10 cellular contexts compared by ENCODE assay signal in the genomic region with DNA sequence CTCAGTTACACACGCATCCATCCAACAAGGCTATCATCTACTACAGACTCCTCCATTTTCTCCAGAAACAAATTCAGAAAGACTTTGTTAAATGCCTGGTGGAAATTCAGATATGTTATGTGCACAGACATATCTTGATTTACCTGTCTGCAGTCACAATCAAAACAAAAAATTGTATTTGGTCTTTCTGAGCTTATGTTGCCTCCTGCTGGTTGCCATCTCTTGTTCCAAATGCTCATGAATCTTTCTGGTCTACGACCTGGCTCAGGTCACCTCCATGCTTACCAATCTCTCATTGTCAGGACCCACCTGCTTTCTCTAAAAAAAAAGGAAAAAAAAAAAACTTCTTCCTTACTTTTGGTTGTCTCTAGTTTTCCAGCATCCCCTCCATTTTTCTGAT.
DNase-seq lines count a peak whose midpoint lies in the region; ATAC-seq, FAIRE-seq and TF ChIP-seq lines count a peak whose summit lies in the region.
"Had no signal": no experiment of that assay in that cellular context is flagged by ENCODE, and none has a peak within 500 bp of the region (broad histone marks: within the 10 kb centered on the region; RNA-seq: fewer than 3 reads in every experiment).

No MANE protein-coding gene starts in this region.

- peak; percentile 26 for TF ChIP-seq CTCF in CD14-positive monocyte (IDR thresholded peaks at IDR 0.05)
- TF ChIP-seq CTCF in KMS-11 (conservative IDR thresholded peaks at IDR 0.05; ENCODE audit: low read depth, low read length) = peak; percentile 46
- TF ChIP-seq CTCF in astrocyte of the cerebellum (IDR thresholded peaks at IDR 0.05; ENCODE audit: low read depth, low read length, missing control alignments) = peak; percentile 45
- TF ChIP-seq CTCF in HepG2 (CRISPR knock-in tag; IDR thresholded peaks at IDR 0.05) = peak; percentile 60
- peak in 1 of 2 experiments; percentile 31 for TF ChIP-seq CTCF in tibial artery (IDR thresholded peaks at IDR 0.05)

- TF ChIP-seq EP300 in HepG2 (IDR thresholded peaks at IDR 0.05; ENCODE audit: low read depth in 2 of 2, low read length in 2 of 2) (no peak), HepG2 (CRISPR knock-in tag; IDR thresholded peaks at IDR 0.05; ENCODE audit: borderline replicate concordance) (no peak)

- peak; percentile 39; the same call in 1 of the 2 replicates for TF ChIP-seq RAD21 in HepG2 (CRISPR knock-in tag; IDR thresholded peaks at IDR 0.05)

- H3K4me3 Mint-ChIP-seq in CD14-positive monocyte = no peak overlapping the region
- H3K4me3 Mint-ChIP-seq: activated naive CD4-positive, alpha-beta T cell treated with anti-CD3 and anti-CD28 coated beads, Interleukin-2, amount 50 U/mL, for 24 hours had no signal

- BruUV-seq in HepG2 (replicated peaks; lab: Mats Ljungman, UMichigan) = no TSS peak

- DNase-seq in CD14-positive monocyte (ENCODE audit: low spot score) (no peak), astrocyte of the cerebellum (ENCODE audit: low read depth) (no peak), HepG2 (ENCODE audit: low spot score) (no peak), NCI-H2029 treated with DMSO at 0.1 percent for 48 hours (lab: John Stamatoyannopoulos, UW) (no peak), NCI-H1092 treated with DMSO at 0.1 percent for 48 hours (lab: John Stamatoyannopoulos, UW) (no peak), tibial artery (no peak)

- H3K27ac ChIP-seq in KMS-11 (no peak overlapping the region), HepG2 (ENCODE audit: extremely low read length, insufficient read depth, low read length) (no peak overlapping the region), tibial artery (no peak overlapping the region)

- H3K4me1 ChIP-seq in KMS-11 (ENCODE audit: low read depth, poor library complexity, severe bottlenecking) = no peaks in the 10 kb centered on the region
- H3K4me1 ChIP-seq in HepG2 (ENCODE audit: insufficient read depth, low read length) = no peaks in the 10 kb centered on the region
- peaks cover 0 to 9% (median 0%) of the 10 kb centered on the region in 4 donors for H3K4me1 ChIP-seq in tibial artery
- H3K4me1 ChIP-seq: HAP-1 had no signal

- H3K9ac ChIP-seq in KMS-11 = no peak overlapping the region
- H3K9ac ChIP-seq in HepG2 (ENCODE audit: insufficient read depth, low read depth, low read length) = no peak overlapping the region

- H4K20me1 ChIP-seq in KMS-11 (ENCODE audit: insufficient read depth) (no peaks in the 10 kb centered on the region), HepG2 (ENCODE audit: insufficient read depth, low read length) (no peaks in the 10 kb centered on the region)

- FAIRE-seq in HepG2 (lab: Jason Lieb, UNC) = peak; percentile 34

- H3K9me3 Mint-ChIP-seq in CD14-positive monocyte = peaks cover 0 to 2% (median 0%) of the 10 kb centered on the region in 7 donors
- H3K9me3 Mint-ChIP-seq: activated naive CD4-positive, alpha-beta T cell treated with anti-CD3 and anti-CD28 coated beads, Interleukin-2, amount 50 U/mL, for 24 hours had no signal

- ATAC-seq in HepG2 (no peak), GM21360 (IDR thresholded peaks at IDR 0.05; ENCODE audit: unreplicated experiment) (no peak)

- WGBS in HepG2 (ENCODE audit: low lambda C conversion rate) = 48% methylated on average over 2 of the region's 2 CpGs

- H3K36me3 ChIP-seq in KMS-11 (ENCODE audit: insufficient read depth) (no peaks in the 10 kb centered on the region), HepG2 (replicated peaks in 1 of 2; ENCODE audit: control insufficient read depth in 1 of 2, insufficient read depth in 2 of 2, low read length in 2 of 2) (no peaks in the 10 kb centered on the region), tibial artery (no peaks in the 10 kb centered on the region)
- H3K36me3 ChIP-seq: HAP-1 had no signal

- intact Hi-C loops in CD14-positive monocyte (cut with micrococcal nuclease) = no loop called here
- intact Hi-C loops in HepG2 (cut with micrococcal nuclease; ENCODE audit: unreplicated experiment) = loop anchor here (2.0 kb wide), 2 partner anchors 410 to 476 kb away; no protein-coding TSS in a partner anchor
- intact Hi-C loops in tibial artery (cut with DNase I; ENCODE audit: low total_unique reads) = loop anchor here (10.0 kb wide), 2 partner anchors 214 to 414 kb away; no protein-coding TSS in a partner anchor

- H3K4me1 Mint-ChIP-seq in CD14-positive monocyte = peaks cover 18% of the 10 kb centered on the region

- TF ChIP-seq POLR2A in HepG2 (IDR thresholded peaks at IDR 0.05; ENCODE audit: insufficient read depth in 1 of 2, low read depth in 2 of 2, low read length in 2 of 2) = no peak

- H3K4me3 ChIP-seq in KMS-11 (IDR thresholded peaks at IDR 0.05; ENCODE audit: insufficient read depth, low read depth, low read length) = no peak overlapping the region
- no peak overlapping the region for H3K4me3 ChIP-seq in astrocyte of the cerebellum (ENCODE audit: low read depth, low read length)
- H3K4me3 ChIP-seq in HepG2 (replicated peaks in 1 of 3; ENCODE audit: insufficient read depth in 1 of 3, low read depth in 2 of 3, low read length in 3 of 3) = no peak overlapping the region
- no peak overlapping the region for H3K4me3 ChIP-seq in tibial artery
- H3K4me3 ChIP-seq: HAP-1 had no signal

- H3K9me3 ChIP-seq in HepG2 (ENCODE audit: low read length) = no peaks in the 10 kb centered on the region
- H3K9me3 ChIP-seq in tibial artery = no peaks in the 10 kb centered on the region

- H2AFZ ChIP-seq in KMS-11 (ENCODE audit: low read depth) = no peak overlapping the region
- no peak overlapping the region for H2AFZ ChIP-seq in HepG2 (ENCODE audit: low read length)

- H3K27ac Mint-ChIP-seq in CD14-positive monocyte = no peak overlapping the region
- H3K27ac Mint-ChIP-seq: activated naive CD4-positive, alpha-beta T cell treated with anti-CD3 and anti-CD28 coated beads, Interleukin-2, amount 50 U/mL, for 24 hours had no signal

- in situ Hi-C loops in astrocyte of the cerebellum (cut with HindIII; ENCODE audit: low sequenced_read_pairs) (no loop called here), HepG2 (cut with HindIII; ENCODE audit: extremely low pct_ligation_motif_present, low pct_unique_long_range_greater_than_20kb) (no loop called here)

- H3K4me2 ChIP-seq in KMS-11 (no peak overlapping the region), HepG2 (ENCODE audit: low read depth, low read length) (no peak overlapping the region)

- H3K79me2 ChIP-seq in KMS-11 (ENCODE audit: insufficient read depth, low read depth) (no peaks in the 10 kb centered on the region), HepG2 (ENCODE audit: insufficient read depth, low read length) (no peaks in the 10 kb centered on the region)

- CTCF ChIA-PET in HepG2 (lab: Yijun Ruan, JAX; ENCODE audit: low intra/inter-chr PET ratio, low total read pairs) = interaction anchor here (0.7 to 1.5 kb wide), 2 partner anchors 410 to 453 kb away, joined by 3 read pairs; no protein-coding TSS in a partner anchor

- no peaks in the 10 kb centered on the region for H3K36me3 Mint-ChIP-seq in CD14-positive monocyte
- H3K36me3 Mint-ChIP-seq: activated naive CD4-positive, alpha-beta T cell treated with anti-CD3 and anti-CD28 coated beads, Interleukin-2, amount 50 U/mL, for 24 hours had no signal

- H3K27me3 ChIP-seq in KMS-11 (ENCODE audit: insufficient read depth, low read depth) (no peaks in the 10 kb centered on the region), HepG2 (ENCODE audit: control insufficient read depth in 1 of 2, insufficient read depth in 2 of 2, low read length in 2 of 2) (peaks cover 0 to 7% of the 10 kb centered on the region in 2 experiments; a peak in 2 of 5 replicates), tibial artery (no peaks in the 10 kb centered on the region)

- H3K27me3 Mint-ChIP-seq in CD14-positive monocyte (ENCODE audit: low read depth in 3 of 3) = peaks cover 0 to 3% (median 2%) of the 10 kb centered on the region in 3 donors
- H3K27me3 Mint-ChIP-seq: activated naive CD4-positive, alpha-beta T cell treated with anti-CD3 and anti-CD28 coated beads, Interleukin-2, amount 50 U/mL, for 24 hours had no signal

- POLR2A ChIA-PET in HepG2 (lab: Yijun Ruan, JAX) = no interaction called here

TF ChIP-seq in HepG2, 621 proteins besides CTCF, POLR2A, EP300 and RAD21 (continues in another document):
- TF ChIP-seq, protein P1, sequence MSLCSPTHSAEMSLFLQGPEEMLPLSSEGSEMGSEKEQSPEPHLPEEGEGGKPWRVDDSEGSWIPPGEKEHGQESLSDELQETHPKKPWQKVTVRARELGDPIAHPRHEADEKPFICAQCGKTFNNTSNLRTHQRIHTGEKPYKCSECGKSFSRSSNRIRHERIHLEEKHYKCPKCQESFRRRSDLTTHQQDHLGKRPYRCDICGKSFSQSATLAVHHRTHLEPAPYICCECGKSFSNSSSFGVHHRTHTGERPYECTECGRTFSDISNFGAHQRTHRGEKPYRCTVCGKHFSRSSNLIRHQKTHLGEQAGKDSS (CRISPR knock-in tag; IDR thresholded peaks at IDR 0.05; ENCODE audit: borderline replicate concordance, low read depth) = no peak
- TF ChIP-seq ARNT (IDR thresholded peaks at IDR 0.05) = no peak
- TF ChIP-seq, protein P2, sequence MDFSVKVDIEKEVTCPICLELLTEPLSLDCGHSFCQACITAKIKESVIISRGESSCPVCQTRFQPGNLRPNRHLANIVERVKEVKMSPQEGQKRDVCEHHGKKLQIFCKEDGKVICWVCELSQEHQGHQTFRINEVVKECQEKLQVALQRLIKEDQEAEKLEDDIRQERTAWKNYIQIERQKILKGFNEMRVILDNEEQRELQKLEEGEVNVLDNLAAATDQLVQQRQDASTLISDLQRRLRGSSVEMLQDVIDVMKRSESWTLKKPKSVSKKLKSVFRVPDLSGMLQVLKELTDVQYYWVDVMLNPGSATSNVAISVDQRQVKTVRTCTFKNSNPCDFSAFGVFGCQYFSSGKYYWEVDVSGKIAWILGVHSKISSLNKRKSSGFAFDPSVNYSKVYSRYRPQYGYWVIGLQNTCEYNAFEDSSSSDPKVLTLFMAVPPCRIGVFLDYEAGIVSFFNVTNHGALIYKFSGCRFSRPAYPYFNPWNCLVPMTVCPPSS (IDR thresholded peaks at IDR 0.05) = no peak
- no peak for TF ChIP-seq SNRNP70 (IDR thresholded peaks at IDR 0.05; ENCODE audit: low read depth, low read length)
- no peak for TF ChIP-seq GATA4 (IDR thresholded peaks at IDR 0.05; ENCODE audit: borderline replicate concordance, low read depth)
- TF ChIP-seq STAG1 (CRISPR knock-in tag; IDR thresholded peaks at IDR 0.05) = peak; percentile 80
- TF ChIP-seq SMC3 (IDR thresholded peaks at IDR 0.05; ENCODE audit: low read length) = peak; percentile 44; the same call in 1 of the 2 replicates

Comparison
In these comparisons a context has a peak if more than half of its experiments do, and no peak if none do; other contexts are left out.
1. intact Hi-C loops: an anchor here in HepG2 (2.0 kb wide) and tibial artery (10.0 kb wide); none called in CD14-positive monocyte.